Comparison of ENCODE assay signal across 15 cellular contexts in the genomic region with DNA sequence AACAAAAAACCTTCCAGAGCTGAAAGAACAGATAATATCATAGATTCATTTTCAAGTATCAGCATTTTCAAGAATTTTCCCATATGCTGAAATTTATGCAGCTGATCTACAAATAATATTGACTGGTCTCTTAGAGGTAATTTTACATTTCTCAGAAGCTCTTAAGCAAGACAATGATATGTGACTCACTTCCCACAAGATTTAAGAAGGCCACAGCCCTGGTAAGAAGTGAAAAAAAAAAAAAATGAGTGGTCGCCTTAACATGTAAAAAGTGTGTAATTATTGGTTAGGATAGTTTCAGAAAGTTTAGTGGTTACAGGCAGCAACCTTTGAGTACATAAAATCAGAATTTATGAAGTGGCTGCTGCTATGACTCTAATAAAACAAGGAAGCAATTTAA. TPM values are rescaled to one million over a fixed set of nuclear protein-coding genes. Genes with fewer than 3 reads are reported as not detected.
DNase-seq lines count a peak whose midpoint lies in the region; ATAC-seq, FAIRE-seq and TF ChIP-seq lines count a peak whose summit lies in the region.
"Had no signal": no experiment of that assay in that cellular context is flagged by ENCODE, and none has a peak within 500 bp of the region (broad histone marks: within the 10 kb centered on the region; RNA-seq: fewer than 3 reads in every experiment).

No MANE protein-coding gene starts in this region.

- TF ChIP-seq RAD21 in SK-N-SH (IDR thresholded peaks at IDR 0.05; ENCODE audit: low read length): no peak

- 0% methylated on average over 1 of the region's 1 CpG for WGBS in SK-N-SH (ENCODE audit: low lambda C conversion rate)

- in situ Hi-C loops in G401 (cut with HindIII; ENCODE audit: low sequenced_read_pairs): no loop called here

- no peak overlapping the region for H3K27ac Mint-ChIP-seq in CD8-positive, alpha-beta T cell

- no peak overlapping the region for H3K9ac ChIP-seq in SK-N-SH

- no peaks in the 10 kb centered on the region for H3K79me2 ChIP-seq in SK-N-SH (ENCODE audit: insufficient read depth)

- no peak overlapping the region for H3K4me2 ChIP-seq in SK-N-SH

- no peak overlapping the region for H3K27ac ChIP-seq in SK-N-SH (ENCODE audit: low read depth in 2 of 2, low read length in 1 of 2)
- no peak overlapping the region for H3K27ac ChIP-seq in CD8-positive, alpha-beta T cell (ENCODE audit: low read depth, low read length)
- H3K27ac ChIP-seq: 22Rv1, heart left ventricle had no signal

- H4K20me1 ChIP-seq in SK-N-SH (ENCODE audit: insufficient read depth): no peaks in the 10 kb centered on the region

- TF ChIP-seq EP300 in SK-N-SH (IDR thresholded peaks at IDR 0.05; ENCODE audit: borderline replicate concordance in 1 of 2, low read depth in 1 of 2, low read length in 1 of 2): no peak

- H3K4me1 Mint-ChIP-seq in CD8-positive, alpha-beta T cell (ENCODE audit: low read depth): no peaks in the 10 kb centered on the region

- no peaks in the 10 kb centered on the region for H3K9me3 ChIP-seq in SK-N-SH
- no peaks in the 10 kb centered on the region for H3K9me3 ChIP-seq in CD8-positive, alpha-beta T cell (ENCODE audit: low read length)
- H3K9me3 ChIP-seq: heart left ventricle had no signal

- no peak for TF ChIP-seq POLR2A in NB4 (IDR thresholded peaks at IDR 0.05; ENCODE audit: extremely low read depth, insufficient read length)

- FAIRE-seq in bronchial epithelial cell (lab: Jason Lieb, UNC): no peak
- FAIRE-seq: colon, G401.6 had no signal

- POLR2A ChIA-PET in SK-N-SH (lab: Yijun Ruan, JAX): no interaction called here
- POLR2A ChIA-PET in CD8-positive, alpha-beta T cell (lab: Charles Lee): no interaction called here

- intact Hi-C loops in CD8-positive, alpha-beta T cell (cut with DNase I, micrococcal nuclease): no loop called here

- H3K36me3 ChIP-seq in SK-N-SH (replicated peaks in 1 of 2; ENCODE audit: control insufficient read depth in 1 of 2, insufficient read depth in 2 of 2, low read length in 1 of 2): peaks cover 0 to 5% of the 10 kb centered on the region in 2 experiments
- no peaks in the 10 kb centered on the region for H3K36me3 ChIP-seq in bronchial epithelial cell (ENCODE audit: control insufficient read depth, insufficient read depth, low read length)
- H3K36me3 ChIP-seq in CD8-positive, alpha-beta T cell (ENCODE audit: insufficient read depth, low read length): no peaks in the 10 kb centered on the region
- H3K36me3 ChIP-seq: heart left ventricle had no signal

- H3K9me2 ChIP-seq in SK-N-SH: no peaks in the 10 kb centered on the region

- peaks cover 13 to 29% of the 10 kb centered on the region in 2 experiments for H3K4me1 ChIP-seq in SK-N-SH (ENCODE audit: control insufficient read depth in 1 of 2, insufficient read depth in 2 of 2, low read depth in 1 of 2, low read length in 1 of 2)
- no peaks in the 10 kb centered on the region for H3K4me1 ChIP-seq in CD8-positive, alpha-beta T cell (ENCODE audit: insufficient read depth, low read length)

- no peaks in the 10 kb centered on the region for H3K36me3 Mint-ChIP-seq in CD8-positive, alpha-beta T cell

- H3K4me3 Mint-ChIP-seq in CD8-positive, alpha-beta T cell: no peak overlapping the region
- H3K4me3 Mint-ChIP-seq: mesothelial cell of epicardium had no signal

- H3K27me3 ChIP-seq in SK-N-SH (ENCODE audit: insufficient read depth): no peaks in the 10 kb centered on the region
- no peaks in the 10 kb centered on the region for H3K27me3 ChIP-seq in bronchial epithelial cell (ENCODE audit: control insufficient read depth, insufficient read depth, low read length)
- H3K27me3 ChIP-seq in CD8-positive, alpha-beta T cell (ENCODE audit: insufficient read depth, low read length): no peaks in the 10 kb centered on the region
- H3K27me3 ChIP-seq: heart left ventricle had no signal

- H3K4me3 ChIP-seq in SK-N-SH (ENCODE audit: low read depth in 2 of 2, low read length in 1 of 2) (no peak overlapping the region), NB4 (ENCODE audit: low read depth, low read length) (no peak overlapping the region), bronchial epithelial cell (ENCODE audit: low read depth, low read length) (no peak overlapping the region)
- H3K4me3 ChIP-seq in CD8-positive, alpha-beta T cell (ENCODE audit: low read depth, low read length): no peak overlapping the region
- H3K4me3 ChIP-seq: heart left ventricle had no signal

- ATAC-seq in SK-N-SH treated with all-trans-retinoic acid at 6 μM for 48 hours: no peak
- no peak for ATAC-seq in CD8-positive, alpha-beta T cell
- ATAC-seq: heart left ventricle had no signal

- DNase-seq in SK-N-SH (no peak), NB4 (ENCODE audit: low read depth) (peak; percentile 58), bronchial epithelial cell (ENCODE audit: low read depth) (peak; percentile 81), renal cortical epithelial cell (ENCODE audit: low read depth) (peak; percentile 90), G401 (ENCODE audit: low spot score) (no peak), GM19240 (ENCODE audit: insufficient read length, low spot score) (no peak)
- no peak for DNase-seq in CD8-positive, alpha-beta T cell
- DNase-seq: activated T-cell treated with anti-CD3 and anti-CD28 coated beads, Interleukin-2, amount 50 U/mL, for 48 hours; heart left ventricle; NCI-H1436 had no signal

- CTCF ChIA-PET in SK-N-SH (lab: Yijun Ruan, JAX): interaction anchor here (0.7 to 1.5 kb wide), 3 partner anchors 16 to 492 kb away, joined by 3 read pairs; no protein-coding TSS in a partner anchor
- CTCF ChIA-PET in CD8-positive, alpha-beta T cell (lab: Charles Lee): no interaction called here

- H2AFZ ChIP-seq in SK-N-SH (ENCODE audit: low read depth): no peak overlapping the region

- H3F3A ChIP-seq in SK-N-SH (replicated peaks; ENCODE audit: insufficient read depth): peaks cover 20% of the 10 kb centered on the region

- H3K27me3 Mint-ChIP-seq in CD8-positive, alpha-beta T cell (ENCODE audit: low read depth): peaks cover 3% of the 10 kb centered on the region

- H3K9me3 Mint-ChIP-seq in CD8-positive, alpha-beta T cell: no peaks in the 10 kb centered on the region

- TF ChIP-seq CTCF in SK-N-SH (IDR thresholded peaks at IDR 0.05) (no peak), NB4 (IDR thresholded peaks at IDR 0.05; ENCODE audit: low read depth, low read length) (no peak), bronchial epithelial cell (IDR thresholded peaks at IDR 0.05; ENCODE audit: insufficient read depth, low read length, severe bottlenecking) (no peak)
- TF ChIP-seq CTCF in CD8-positive, alpha-beta T cell (IDR thresholded peaks at IDR 0.05): no peak

TF ChIP-seq in SK-N-SH, 30 proteins besides CTCF, POLR2A, EP300 and RAD21 (continues in another document):
- TF ChIP-seq JUND (IDR thresholded peaks at IDR 0.05): 0 out of 2 replicates have a peak, but pooled peaks have one; percentile 9
- TF ChIP-seq, protein P1, sequence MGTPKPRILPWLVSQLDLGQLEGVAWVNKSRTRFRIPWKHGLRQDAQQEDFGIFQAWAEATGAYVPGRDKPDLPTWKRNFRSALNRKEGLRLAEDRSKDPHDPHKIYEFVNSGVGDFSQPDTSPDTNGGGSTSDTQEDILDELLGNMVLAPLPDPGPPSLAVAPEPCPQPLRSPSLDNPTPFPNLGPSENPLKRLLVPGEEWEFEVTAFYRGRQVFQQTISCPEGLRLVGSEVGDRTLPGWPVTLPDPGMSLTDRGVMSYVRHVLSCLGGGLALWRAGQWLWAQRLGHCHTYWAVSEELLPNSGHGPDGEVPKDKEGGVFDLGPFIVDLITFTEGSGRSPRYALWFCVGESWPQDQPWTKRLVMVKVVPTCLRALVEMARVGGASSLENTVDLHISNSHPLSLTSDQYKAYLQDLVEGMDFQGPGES (IDR thresholded peaks at IDR 0.05; ENCODE audit: low read depth, low read length): no peak
- TF ChIP-seq TCF12 (IDR thresholded peaks at IDR 0.05): no peak; the same call in 1 of the 2 replicates

TF ChIP-seq in SK-N-SH treated with all-trans-retinoic acid at 6 μM for 48 hours, 23 proteins besides CTCF, POLR2A, EP300 and RAD21:
- TF ChIP-seq ARNTL (CRISPR knock-in tag; IDR thresholded peaks at IDR 0.05; ENCODE audit: borderline replicate concordance, low read depth) (no peak), OSR1 (CRISPR knock-in tag; IDR thresholded peaks at IDR 0.05) (no peak), BACH2 (CRISPR knock-in tag; IDR thresholded peaks at IDR 0.05; ENCODE audit: borderline replicate concordance) (no peak)

RNA-seq across cellular contexts. Expression of a gene that starts 54.5 kb away (rescaled TPM):
- polyA plus RNA-seq in SK-N-SH (2012; rRNA removed): 1.8 and 1.9 TPM in 2 replicates
- polyA plus RNA-seq in SK-N-SH (2012; cell fraction: cytosol; rRNA removed): 3.7 and 4.4 TPM in 2 replicates
- 1.7 and 2.4 TPM in 2 replicates for polyA plus RNA-seq in SK-N-SH (2012; cell fraction: nucleus; rRNA removed)
- total RNA-seq in bronchial epithelial cell (2.6 and 3.2 TPM in 2 replicates), renal cortical epithelial cell (2.6 and 5.2 TPM in 2 replicates)
- total RNA-seq in G401 (2014; rRNA removed; shearing (Covaris generic)): 10.1 and 10.6 TPM in 2 replicates
- total RNA-seq in CD8-positive, alpha-beta T cell: 1 to 10 TPM; 5.2 to 6.1 TPM

RNA-seq across cellular contexts. Expression of a gene that starts 54.6 kb away (rescaled TPM):
- polyA plus RNA-seq in SK-N-SH (2012; rRNA removed): 11.7 and 16.6 TPM in 2 replicates
- polyA plus RNA-seq in SK-N-SH (2012; cell fraction: cytosol; rRNA removed): 16.4 and 18.1 TPM in 2 replicates
- 25.3 and 39.5 TPM in 2 replicates for polyA plus RNA-seq in SK-N-SH (2012; cell fraction: nucleus; rRNA removed)
- total RNA-seq in bronchial epithelial cell (16.1 and 23.7 TPM in 2 replicates), renal cortical epithelial cell (22.1 and 32.5 TPM in 2 replicates)
- 26.4 and 37.0 TPM in 2 replicates for total RNA-seq in G401 (2014; rRNA removed; shearing (Covaris generic))
- total RNA-seq in CD8-positive, alpha-beta T cell: 10 to 100 TPM; 16.7 to 17.8 TPM

Comparison
In these comparisons a context has a peak if more than half of its experiments do, and no peak if none do; other contexts are left out.
1. DNase-seq: peak in NB4 (single experiment), bronchial epithelial cell (single experiment) and renal cortical epithelial cell (single experiment); none in SK-N-SH (single experiment), G401 (single experiment), GM19240 (single experiment) and CD8-positive, alpha-beta T cell (0 of 7).